8 cellular contexts compared by ENCODE assay signal in the genomic region with DNA sequence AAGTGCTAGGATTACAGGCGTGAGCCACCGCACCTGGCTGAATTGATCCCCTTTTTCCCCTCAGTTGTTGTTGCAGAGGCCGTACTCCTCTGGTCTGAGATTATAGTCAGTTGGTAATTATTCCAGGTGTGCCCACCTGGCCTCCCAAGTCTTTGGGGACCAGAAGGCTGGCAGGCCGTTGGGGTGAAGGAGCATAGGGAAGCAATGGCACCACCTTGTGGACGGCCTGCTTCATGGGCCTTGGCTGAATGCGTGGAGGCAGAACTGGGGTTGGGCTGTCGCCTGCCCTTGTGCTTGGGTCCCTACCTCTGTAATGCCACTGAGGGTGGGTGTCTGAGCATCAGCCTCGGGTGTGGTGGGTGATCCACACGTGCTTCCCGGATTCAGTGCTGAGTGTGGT.
A peak's percentile ranks its signal among the peaks of the same experiment; 100 is the strongest.
DNase-seq lines count a peak whose midpoint lies in the region; ATAC-seq and TF ChIP-seq lines count a peak whose summit lies in the region.

No MANE protein-coding gene starts in this region.

- no peaks in the 10 kb centered on the region for H3K36me3 Mint-ChIP-seq in activated CD4-positive, alpha-beta T cell treated with anti-CD3 and anti-CD28 coated beads, Interleukin-2, amount 10 ng/mL, durations not matched to agents 24 days and 14 days (ENCODE audit: low read depth)

- ATAC-seq in GM21390 (IDR thresholded peaks at IDR 0.05; ENCODE audit: unreplicated experiment), result peak; percentile 76
- no peak for ATAC-seq in HG03520 (IDR thresholded peaks at IDR 0.05; ENCODE audit: unreplicated experiment)

- TF ChIP-seq CTCF in C4-2B (conservative IDR thresholded peaks at IDR 0.05) (peak; percentile 82), coronary artery (IDR thresholded peaks at IDR 0.05) (peak; percentile 37)

- intact Hi-C loops in activated CD4-positive, alpha-beta T cell treated with anti-CD3 and anti-CD28 coated beads, Interleukin-2, amount 10 ng/mL, durations not matched to agents 24 days and 14 days (cut with micrococcal nuclease), result loop anchor here (1.0 kb wide), 2 partner anchors 211 to 218 kb away; no protein-coding TSS in a partner anchor

- H3K27ac Mint-ChIP-seq in activated CD4-positive, alpha-beta T cell treated with anti-CD3 and anti-CD28 coated beads, Interleukin-2, amount 10 ng/mL, durations not matched to agents 24 days and 14 days, result no peak overlapping the region

- H3K4me3 ChIP-seq in coronary artery, result no peak overlapping the region

- no peaks in the 10 kb centered on the region for H3K27me3 Mint-ChIP-seq in activated CD4-positive, alpha-beta T cell treated with anti-CD3 and anti-CD28 coated beads, Interleukin-2, amount 10 ng/mL, durations not matched to agents 24 days and 14 days

- H3K27ac ChIP-seq in C4-2B (no peak overlapping the region), coronary artery (peak overlapping the region in 1 of 2 donors; percentile 33)

- peaks cover 1% of the 10 kb centered on the region for H3K4me1 Mint-ChIP-seq in activated CD4-positive, alpha-beta T cell treated with anti-CD3 and anti-CD28 coated beads, Interleukin-2, amount 10 ng/mL, durations not matched to agents 24 days and 14 days

- DNase-seq in NCI-H1694 (lab: John Stamatoyannopoulos, UW), result peak; percentile 16
- DNase-seq in activated CD4-positive, alpha-beta T cell treated with anti-CD3 and anti-CD28 coated beads, Interleukin-2, amount 10 ng/mL, durations not matched to agents 24 days and 14 days, result peak; percentile 90
- no peak for DNase-seq in coronary artery (ENCODE audit: low spot score)
- peak; percentile 68 to 80 for DNase-seq in lung microvascular endothelial cell (ENCODE audit: low read depth in 2 of 2)
- peak; percentile 35 to 50 for DNase-seq in stimulated activated CD8-positive, alpha-beta memory T cell treated with anti-CD3 and anti-CD28 coated beads, Interleukin-4, amount 100 ng/mL, for 4 hours (ENCODE audit: low read depth in 2 of 2, low spot score in 1 of 2)

- no peak overlapping the region for H3K4me3 Mint-ChIP-seq in activated CD4-positive, alpha-beta T cell treated with anti-CD3 and anti-CD28 coated beads, Interleukin-2, amount 10 ng/mL, durations not matched to agents 24 days and 14 days

- no peaks in the 10 kb centered on the region for H3K9me3 Mint-ChIP-seq in activated CD4-positive, alpha-beta T cell treated with anti-CD3 and anti-CD28 coated beads, Interleukin-2, amount 10 ng/mL, durations not matched to agents 24 days and 14 days
